ENCODE assay signal across 12 cellular contexts in the genomic region with DNA sequence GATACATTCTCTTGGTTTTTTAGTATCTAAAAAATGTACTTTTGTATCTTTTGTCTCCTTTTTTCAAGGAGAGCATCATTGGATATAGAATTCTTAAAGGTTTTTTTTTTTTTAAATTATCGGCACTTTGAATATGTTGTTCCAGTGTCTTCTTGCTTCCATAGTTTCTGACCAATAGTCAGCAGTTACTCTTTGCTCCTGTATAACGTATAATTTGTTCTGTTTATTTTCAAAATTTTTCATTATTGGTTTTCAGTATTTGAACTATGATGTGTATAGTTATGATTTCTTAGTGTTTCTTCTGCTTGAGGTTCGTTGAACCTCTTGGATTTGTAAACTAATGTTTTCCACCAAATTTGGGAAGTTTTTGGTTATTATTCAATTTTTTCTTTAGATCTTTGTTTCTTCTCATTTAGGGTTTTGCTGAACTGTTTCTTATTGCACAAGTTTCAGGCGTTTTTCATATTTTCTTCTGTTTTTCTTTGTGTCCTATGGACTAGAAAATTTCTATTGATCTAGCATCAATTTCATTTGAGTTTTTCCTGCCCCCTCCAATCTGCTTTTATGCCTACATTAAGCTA.
DNase-seq lines count a peak whose midpoint lies in the region; ATAC-seq, FAIRE-seq and TF ChIP-seq lines count a peak whose summit lies in the region.
"Had no signal": no experiment of that assay in that cellular context is flagged by ENCODE, and none has a peak within 500 bp of the region (broad histone marks: within the 10 kb centered on the region; RNA-seq: fewer than 3 reads in every experiment).

No MANE protein-coding gene starts in this region.

- TF ChIP-seq RAD21 in A549 (conservative IDR thresholded peaks at IDR 0.05 in 1 of 2, IDR thresholded peaks at IDR 0.05 in 1 of 2) = no peak

- ATAC-seq in A549 = no peak
- ATAC-seq: effector memory CD8-positive, alpha-beta T cell; left lobe of liver had no signal

- H3K27me3 ChIP-seq in fibroblast of lung (ENCODE audit: control insufficient read depth, insufficient read depth, low read length) = no peaks in the 10 kb centered on the region

- H3K4me1 ChIP-seq in A549 (no peaks in the 10 kb centered on the region), fibroblast of lung (ENCODE audit: control insufficient read depth, extremely low read depth, insufficient read depth, low read length) (no peaks in the 10 kb centered on the region)

- no peak for TF ChIP-seq EP300 in A549 (IDR thresholded peaks at IDR 0.05)

- POLR2A ChIA-PET in A549 (lab: Yijun Ruan, JAX) = no interaction called here

- TF ChIP-seq CTCF in A549 (IDR thresholded peaks at IDR 0.05) (no peak), fibroblast of lung (conservative IDR thresholded peaks at IDR 0.05 in 1 of 2, IDR thresholded peaks at IDR 0.05 in 1 of 2; ENCODE audit: low read depth in 1 of 2, low read length in 2 of 2) (no peak)

- DNase-seq in A549 (ENCODE audit: low read depth in 1 of 2, low spot score in 1 of 2) = peak in 1 of 2 experiments; percentile 50
- peak; percentile 53 for DNase-seq in H4 (ENCODE audit: low spot score)
- DNase-seq in RKO (ENCODE audit: low spot score) = peak; percentile 51
- peak; percentile 30 to 52 for DNase-seq in fibroblast of lung (ENCODE audit: low read depth in 2 of 2)
- DNase-seq in effector CD4-positive, alpha-beta T cell = no peak
- DNase-seq in DMS114 treated with DMSO at 0.1 percent for 48 hours (lab: John Stamatoyannopoulos, UW; ENCODE audit: unreplicated experiment) = no peak
- DNase-seq in amniotic stem cell (lab: John Stamatoyannopoulos, UW) = no peak
- DNase-seq in NCI-H774 (lab: John Stamatoyannopoulos, UW) = no peak
- DNase-seq: effector memory CD8-positive, alpha-beta T cell had no signal

- no peaks in the 10 kb centered on the region for H3K79me2 ChIP-seq in fibroblast of lung (ENCODE audit: control insufficient read depth, insufficient read depth, low read length)

- H3K4me3 ChIP-seq in A549 (no peak overlapping the region), fibroblast of lung (replicated peaks in 1 of 4; ENCODE audit: control extremely low read depth in 1 of 4, insufficient read depth in 1 of 4, low read depth in 3 of 4, low read length in 4 of 4) (no peak overlapping the region)

- H3K36me3 ChIP-seq in fibroblast of lung (ENCODE audit: control insufficient read depth, insufficient read depth, low read length) = no peaks in the 10 kb centered on the region

- no peak for TF ChIP-seq POLR2A in A549 (IDR thresholded peaks at IDR 0.05; ENCODE audit: low read length)

- no peak overlapping the region for H2AFZ ChIP-seq in fibroblast of lung (ENCODE audit: low read length)

- H3K9me3 ChIP-seq in A549 (peaks cover 40% of the 10 kb centered on the region), fibroblast of lung (ENCODE audit: control insufficient read depth, insufficient read depth, low read depth, low read length) (no peaks in the 10 kb centered on the region)

- CTCF ChIA-PET in A549 (lab: Yijun Ruan, JAX) = interaction anchor here (0.7 kb wide), 2 partner anchors 72 to 75 kb away, joined by 3 read pairs; no protein-coding TSS in a partner anchor

- 40% methylated on average over 4 of the region's 4 CpGs for WGBS in A549 (ENCODE audit: missing lambda C conversion rate)

- FAIRE-seq in A549 (lab: Jason Lieb, UNC) = no peak
- FAIRE-seq: GM18507 had no signal

- no peaks in the 10 kb centered on the region for H4K20me1 ChIP-seq in fibroblast of lung (ENCODE audit: control insufficient read depth, extremely low read depth, insufficient read depth, low read length)

- no peak overlapping the region for H3K9ac ChIP-seq in fibroblast of lung (ENCODE audit: insufficient read depth, low read length)

- H3K4me2 ChIP-seq in A549 = no peak overlapping the region
- H3K4me2 ChIP-seq in fibroblast of lung (ENCODE audit: extremely low read depth, insufficient read depth, low read length) = no peak overlapping the region

- H3K27ac ChIP-seq in A549 (no peak overlapping the region), fibroblast of lung (ENCODE audit: insufficient read depth, low read length) (no peak overlapping the region)
- H3K27ac ChIP-seq: VCaP had no signal

TF ChIP-seq in A549, 52 proteins besides CTCF, POLR2A, EP300 and RAD21:
- TF ChIP-seq ZC3H11A (IDR thresholded peaks at IDR 0.05) (no peak), SMC3 (IDR thresholded peaks at IDR 0.05) (no peak), FOXS1 (CRISPR knock-in tag; IDR thresholded peaks at IDR 0.05) (peak; percentile 77), RNF2 (IDR thresholded peaks at IDR 0.05; ENCODE audit: borderline replicate concordance, low read depth) (no peak)

Comparison
In these comparisons a context has a peak if more than half of its experiments do, and no peak if none do; other contexts are left out.
1. DNase-seq: peak in H4 (single experiment), RKO (single experiment) and fibroblast of lung (2 of 2); none in effector CD4-positive, alpha-beta T cell (single experiment), DMS114 treated with DMSO at 0.1 percent for 48 hours (single experiment), amniotic stem cell (single experiment) and NCI-H774 (single experiment).